ENCODE assay signal across 9 cellular contexts in genomic region chr3:63975705-63976104, GRCh38. TPM values are rescaled to one million over a fixed set of nuclear protein-coding genes. Genes with fewer than 3 reads are reported as not detected.
A peak's percentile ranks its signal among the peaks of the same experiment; 100 is the strongest.
DNase-seq lines count a peak whose midpoint lies in the region; ATAC-seq and TF ChIP-seq lines count a peak whose summit lies in the region.
"Had no signal": no experiment of that assay in that cellular context is flagged by ENCODE, and none has a peak within 500 bp of the region (broad histone marks: within the 10 kb centered on the region; RNA-seq: fewer than 3 reads in every experiment).

No MANE protein-coding gene starts in this region.

- no peak overlapping the region for H2BK120ac ChIP-seq in mesenchymal stem cell (ENCODE audit: low read depth, low read length)

- H2AFZ ChIP-seq in mesenchymal stem cell (ENCODE audit: low read depth, low read length), result no peak overlapping the region

- H3K4ac ChIP-seq in mesenchymal stem cell (ENCODE audit: low read depth in 1 of 2, low read length in 2 of 2), result no peak overlapping the region

- no peak overlapping the region for H4K8ac ChIP-seq in mesenchymal stem cell (ENCODE audit: low read length)

- H3K4me3 ChIP-seq in coronary artery (peak overlapping the region; percentile 14), mesenchymal stem cell (ENCODE audit: insufficient read depth in 1 of 2, low read depth in 1 of 2, low read length in 2 of 2) (peak overlapping the region in 1 of 2 experiments; percentile 59)

- H3K36me3 ChIP-seq in mesenchymal stem cell (ENCODE audit: control insufficient read depth in 1 of 2, insufficient read depth in 2 of 2, low read depth in 1 of 2, low read length in 2 of 2), result peaks cover 5 to 28% of the 10 kb centered on the region in 2 experiments

- peaks cover 36% of the 10 kb centered on the region for H3K79me1 ChIP-seq in mesenchymal stem cell (replicated peaks; ENCODE audit: low read length, poor library complexity, severe bottlenecking)

- H3K4me1 Mint-ChIP-seq in stimulated activated naive CD8-positive, alpha-beta T cell treated with anti-CD3 and anti-CD28 coated beads, Interleukin-15, Interleukin-2, amounts not matched to agents 100 ng/mL and 50 ng/mL, for 24 hours (ENCODE audit: low read depth), result peaks cover 100% of the 10 kb centered on the region

- H3K36me3 Mint-ChIP-seq in stimulated activated naive CD8-positive, alpha-beta T cell treated with anti-CD3 and anti-CD28 coated beads, Interleukin-15, Interleukin-2, amounts not matched to agents 100 ng/mL and 50 ng/mL, for 24 hours (ENCODE audit: low read depth), result peaks cover 30% of the 10 kb centered on the region

- H3K4me3 Mint-ChIP-seq in stimulated activated naive CD8-positive, alpha-beta T cell treated with anti-CD3 and anti-CD28 coated beads, Interleukin-15, Interleukin-2, amounts not matched to agents 100 ng/mL and 50 ng/mL, for 24 hours, result peak overlapping the region; percentile 14

- no peak overlapping the region for H2AK5ac ChIP-seq in mesenchymal stem cell (ENCODE audit: low read length, severe bottlenecking)

- ATAC-seq in stimulated activated naive CD8-positive, alpha-beta T cell treated with anti-CD3 and anti-CD28 coated beads, Interleukin-15, Interleukin-2, amounts not matched to agents 100 U/mL and 50 U/mL, for 24 hours, result no peak
- ATAC-seq in HG02678 (IDR thresholded peaks at IDR 0.05; ENCODE audit: unreplicated experiment) (no peak), HG02840 (IDR thresholded peaks at IDR 0.05; ENCODE audit: low FRiP score, unreplicated experiment) (no peak)

- no peaks in the 10 kb centered on the region for H3K27me3 ChIP-seq in mesenchymal stem cell (ENCODE audit: control insufficient read depth in 1 of 2, insufficient read depth in 1 of 2, low read length in 2 of 2)

- H2BK5ac ChIP-seq in mesenchymal stem cell (ENCODE audit: low read depth, low read length, poor library complexity, severe bottlenecking), result no peak overlapping the region

- WGBS in mesenchymal stem cell, result 54% methylated on average over 3 of the region's 3 CpGs

- no peak overlapping the region for H2BK15ac ChIP-seq in mesenchymal stem cell (ENCODE audit: low read depth, poor library complexity, severe bottlenecking)

- H2BK12ac ChIP-seq in mesenchymal stem cell (ENCODE audit: low read length in 2 of 2), result no peak overlapping the region

- H4K91ac ChIP-seq in mesenchymal stem cell (ENCODE audit: low read length), result no peak overlapping the region

- TF ChIP-seq CTCF in coronary artery (IDR thresholded peaks at IDR 0.05), result no peak

- H3K27ac ChIP-seq in coronary artery, result peak overlapping the region in 1 of 2 donors; percentile 13
- no peak overlapping the region for H3K27ac ChIP-seq in mesenchymal stem cell (ENCODE audit: low read length, poor library complexity, severe bottlenecking)

- no peak overlapping the region for H3K18ac ChIP-seq in mesenchymal stem cell (ENCODE audit: low read depth in 1 of 2, low read length in 2 of 2)

- H3K23ac ChIP-seq in mesenchymal stem cell (ENCODE audit: low read length in 2 of 2), result no peak overlapping the region

- H3K4me2 ChIP-seq in mesenchymal stem cell (ENCODE audit: low read length, poor library complexity, severe bottlenecking), result no peak overlapping the region

- no peaks in the 10 kb centered on the region for H3K9me3 Mint-ChIP-seq in stimulated activated naive CD8-positive, alpha-beta T cell treated with anti-CD3 and anti-CD28 coated beads, Interleukin-15, Interleukin-2, amounts not matched to agents 100 ng/mL and 50 ng/mL, for 24 hours

- DNase-seq in stimulated activated naive CD8-positive, alpha-beta T cell treated with anti-CD3 and anti-CD28 coated beads, Interleukin-15, Interleukin-2, amounts not matched to agents 100 U/mL and 50 U/mL, for 24 hours, result no peak
- no peak for DNase-seq in coronary artery (ENCODE audit: low spot score)
- peak; percentile 61 for DNase-seq in mesenchymal stem cell
- no peak for DNase-seq in ecto neural progenitor cell (ENCODE audit: low spot score)
- no peak for DNase-seq in SW480 (ENCODE audit: low spot score)
- DNase-seq: SW 1271 had no signal

- H3K27me3 Mint-ChIP-seq in stimulated activated naive CD8-positive, alpha-beta T cell treated with anti-CD3 and anti-CD28 coated beads, Interleukin-15, Interleukin-2, amounts not matched to agents 100 ng/mL and 50 ng/mL, for 24 hours, result no peaks in the 10 kb centered on the region

- H3K9me3 ChIP-seq in mesenchymal stem cell (ENCODE audit: control insufficient read depth, low read length), result no peaks in the 10 kb centered on the region

- no peak overlapping the region for H3K14ac ChIP-seq in mesenchymal stem cell (ENCODE audit: low read length in 2 of 2)

- H3K4me1 ChIP-seq in mesenchymal stem cell (ENCODE audit: control insufficient read depth, insufficient read depth, low read depth, low read length), result peaks cover 9% of the 10 kb centered on the region

- peak overlapping the region; percentile 91 for H3K9ac ChIP-seq in mesenchymal stem cell (ENCODE audit: low read length)

- H3K27ac Mint-ChIP-seq in stimulated activated naive CD8-positive, alpha-beta T cell treated with anti-CD3 and anti-CD28 coated beads, Interleukin-15, Interleukin-2, amounts not matched to agents 100 ng/mL and 50 ng/mL, for 24 hours, result peak overlapping the region; percentile 78

RNA-seq across cellular contexts. Expression of gene PSMD6, which starts 47.6 kb away (rescaled TPM):
- polyA plus RNA-seq in mesenchymal stem cell (2013, experiment 1 of 2), result 110 TPM
- 110 TPM for polyA plus RNA-seq in mesenchymal stem cell (2013, experiment 2 of 2)
